Comparison of ENCODE assay signal across 14 cellular contexts in genomic region chr18:31513189-31513907, GRCh38. TPM values are rescaled to one million over a fixed set of nuclear protein-coding genes. Genes with fewer than 3 reads are reported as not detected.
DNase-seq lines count a peak whose midpoint lies in the region; ATAC-seq and TF ChIP-seq lines count a peak whose summit lies in the region.
"Had no signal": no experiment of that assay in that cellular context is flagged by ENCODE, and none has a peak within 500 bp of the region (broad histone marks: within the 10 kb centered on the region; RNA-seq: fewer than 3 reads in every experiment).

No MANE protein-coding gene starts in this region.

- peaks cover 0 to 34% (median 7%) of the 10 kb centered on the region in 4 donors for H3K4me1 ChIP-seq in transverse colon

- WGBS in transverse colon (ENCODE audit: low coverage in 1 of 2), 2 donors, result 55 to 56% methylated on average over 3 of the region's 3 CpGs

- peak; percentile 1 for DNase-seq in HS-27A (ENCODE audit: low read depth)
- DNase-seq in astrocyte of the hippocampus (ENCODE audit: low read depth, low spot score), result peak; percentile 62
- DNase-seq in iris pigment epithelial cell (ENCODE audit: low read depth), result peak; percentile 70
- DNase-seq in transverse colon, result no peak
- no peak for DNase-seq in NCI-H748 (lab: John Stamatoyannopoulos, UW; ENCODE audit: unreplicated experiment)
- DNase-seq in NCI-H146 treated with DMSO at 0.1 percent for 48 hours (lab: John Stamatoyannopoulos, UW; ENCODE audit: unreplicated experiment), result no peak
- DNase-seq: activated B cell treated with CpG ODN at 0.5 μM for 24 hours, DMS153, KG1, right cardiac atrium, RPMI8226 had no signal

- intact Hi-C loops in transverse colon (cut with DNase I; ENCODE audit: low total_unique reads), result no loop called here

- no peaks in the 10 kb centered on the region for H3K27me3 ChIP-seq in transverse colon
- H3K27me3 ChIP-seq: vagina had no signal

- H3K4me3 ChIP-seq in transverse colon, result no peak overlapping the region
- H3K4me3 ChIP-seq: lung, vagina had no signal

- in situ Hi-C loops in transverse colon (cut with MboI; ENCODE audit: low pct_ligation_motif_present in 1 of 4, low pct_unique_long_range_greater_than_20kb in 1 of 4, low sequenced_read_pairs in 3 of 4), result loop anchor here in 2 of 4 donors (25.0 kb wide), 2 partner anchors 251 to 426 kb away; no protein-coding TSS in a partner anchor

- ATAC-seq in HG03342 (IDR thresholded peaks at IDR 0.05; ENCODE audit: unreplicated experiment), result no peak

- no peak for TF ChIP-seq POLR2A in transverse colon (IDR thresholded peaks at IDR 0.05)

- H3K9me3 ChIP-seq in transverse colon, result no peaks in the 10 kb centered on the region
- H3K9me3 ChIP-seq: vagina had no signal

- H3K27ac ChIP-seq in transverse colon, result peak overlapping the region in 3 of 4 donors; percentile 44 to 70 (median 64)
- H3K27ac ChIP-seq: vagina had no signal

- no peak for TF ChIP-seq EP300 in transverse colon (IDR thresholded peaks at IDR 0.05; ENCODE audit: low read depth)

- no peaks in the 10 kb centered on the region for H3K36me3 ChIP-seq in transverse colon
- H3K36me3 ChIP-seq: vagina had no signal

- no peak for TF ChIP-seq CTCF in transverse colon (IDR thresholded peaks at IDR 0.05)

RNA-seq across cellular contexts. Expression of gene DSG2, which starts 15.4 kb away (rescaled TPM):
- total RNA-seq in transverse colon, result 100 to 1,000 TPM in 3 of 4 donors, 10 to 100 TPM in 1; 59.3 to 272 (median 198) TPM
- total RNA-seq: activated B cell treated with CpG ODN at 0.5 μM for 24 hours had no signal

Comparison
In these comparisons a context has a peak if more than half of its experiments do, and no peak if none do; other contexts are left out.
1. DNase-seq: peak in HS-27A (single experiment), astrocyte of the hippocampus (single experiment) and iris pigment epithelial cell (single experiment); none in transverse colon (single experiment), NCI-H748 (single experiment) and NCI-H146 treated with DMSO at 0.1 percent for 48 hours (single experiment).